ENCODE assay signal across 24 cellular contexts in the genomic region with DNA sequence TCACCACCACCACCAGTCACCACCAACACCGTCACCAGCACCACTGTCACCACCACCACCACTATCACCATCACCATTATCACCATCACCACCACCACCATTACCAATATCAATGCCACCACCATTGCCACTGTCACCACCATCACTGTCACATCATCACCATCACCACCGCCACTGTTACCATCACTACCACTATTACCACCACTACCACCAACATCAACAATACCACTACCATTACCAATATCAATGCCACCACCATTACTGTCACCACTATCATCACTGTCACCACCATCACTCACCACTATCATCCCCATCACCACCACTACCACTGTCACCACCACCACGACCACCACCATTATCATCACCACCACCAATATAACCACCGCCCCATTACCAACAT. TPM values are rescaled to one million over a fixed set of nuclear protein-coding genes. Genes with fewer than 3 reads are reported as not detected.
DNase-seq lines count a peak whose midpoint lies in the region; ATAC-seq and TF ChIP-seq lines count a peak whose summit lies in the region.
"Had no signal": no experiment of that assay in that cellular context is flagged by ENCODE, and none has a peak within 500 bp of the region (broad histone marks: within the 10 kb centered on the region; RNA-seq: fewer than 3 reads in every experiment).

No MANE protein-coding gene starts in this region.

- POLR2A ChIA-PET in activated naive CD8-positive, alpha-beta T cell treated with anti-CD3 and anti-CD28 coated beads, Interleukin-2, amount 10 ng/mL, durations not matched to agents 7 days and 5 days (lab: Charles Lee): no interaction called here
- POLR2A ChIA-PET in HEK293 (lab: Yijun Ruan, JAX): no interaction called here

- H3K9me3 ChIP-seq in HEK293 (ENCODE audit: control insufficient read depth, insufficient read depth, low read depth, low read length): no peaks in the 10 kb centered on the region
- H3K9me3 ChIP-seq: BLaER1, Caco-2 had no signal

- peaks cover 10% of the 10 kb centered on the region for H3K27me3 Mint-ChIP-seq in activated naive CD8-positive, alpha-beta T cell treated with anti-CD3 and anti-CD28 coated beads, Interleukin-2, amount 10 ng/mL, durations not matched to agents 7 days and 5 days
- peaks cover 2% of the 10 kb centered on the region for H3K27me3 Mint-ChIP-seq in activated naive CD8-positive, alpha-beta T cell treated with anti-CD3 and anti-CD28 coated beads, Interleukin-2, amount 50 U/mL, for 24 hours
- H3K27me3 Mint-ChIP-seq in immature natural killer cell (ENCODE audit: low read depth in 3 of 3): peaks cover 2 to 5% (median 3%) of the 10 kb centered on the region in 3 donors

- CTCF ChIA-PET in HEK293 (lab: Yijun Ruan, JAX): interaction anchor here (0.7 to 3.1 kb wide), 3 partner anchors 10 to 135 kb away, joined by 3 to 80 read pairs (median 9); no protein-coding TSS in a partner anchor

- no peak overlapping the region for H3K27ac ChIP-seq in HEK293 (ENCODE audit: extremely low read depth, low read depth, low read length)
- H3K27ac ChIP-seq: BLaER1, PC-9, SK-N-MC had no signal

- H3K36me3 ChIP-seq in HEK293 (ENCODE audit: control insufficient read depth in 2 of 2, insufficient read depth in 1 of 2, low read length in 2 of 2): no peaks in the 10 kb centered on the region
- H3K36me3 ChIP-seq: BLaER1 had no signal

- no peak for ATAC-seq in activated naive CD8-positive, alpha-beta T cell treated with anti-CD3 and anti-CD28 coated beads, Interleukin-2, amount 10 ng/mL, durations not matched to agents 7 days and 5 days (ENCODE audit: low read depth)
- no peak for ATAC-seq in activated naive CD8-positive, alpha-beta T cell treated with anti-CD3 and anti-CD28 coated beads, Interleukin-2, amount 50 U/mL, for 24 hours
- ATAC-seq in stimulated activated effector memory CD8-positive, alpha-beta T cell treated with anti-CD3 and anti-CD28 coated beads, Interleukin-12 subunit alpha, Interleukin-12 subunit beta, amount 100 ng/mL, for 72 hours: no peak

- H3K9me3 Mint-ChIP-seq in activated naive CD8-positive, alpha-beta T cell treated with anti-CD3 and anti-CD28 coated beads, Interleukin-2, amount 10 ng/mL, durations not matched to agents 7 days and 5 days: no peaks in the 10 kb centered on the region
- H3K9me3 Mint-ChIP-seq in activated naive CD8-positive, alpha-beta T cell treated with anti-CD3 and anti-CD28 coated beads, Interleukin-2, amount 50 U/mL, for 24 hours: no peaks in the 10 kb centered on the region
- no peaks in the 10 kb centered on the region for H3K9me3 Mint-ChIP-seq in immature natural killer cell
- H3K9me3 Mint-ChIP-seq in stimulated activated effector memory CD8-positive, alpha-beta T cell treated with anti-CD3 and anti-CD28 coated beads, Interleukin-12 subunit alpha, Interleukin-12 subunit beta, amount 100 ng/mL, for 72 hours: no peaks in the 10 kb centered on the region
- H3K9me3 Mint-ChIP-seq: CD4-positive, alpha-beta memory T cell had no signal

- peak overlapping the region; percentile 45 for H3K27ac Mint-ChIP-seq in activated naive CD8-positive, alpha-beta T cell treated with anti-CD3 and anti-CD28 coated beads, Interleukin-2, amount 10 ng/mL, durations not matched to agents 7 days and 5 days
- no peak overlapping the region for H3K27ac Mint-ChIP-seq in activated naive CD8-positive, alpha-beta T cell treated with anti-CD3 and anti-CD28 coated beads, Interleukin-2, amount 50 U/mL, for 24 hours
- H3K27ac Mint-ChIP-seq in immature natural killer cell: peak overlapping the region in 4 of 6 donors; percentile 6 to 65 (median 30)
- H3K27ac Mint-ChIP-seq in stimulated activated effector memory CD8-positive, alpha-beta T cell treated with anti-CD3 and anti-CD28 coated beads, Interleukin-12 subunit alpha, Interleukin-12 subunit beta, amount 100 ng/mL, for 72 hours: peak overlapping the region; percentile 18
- H3K27ac Mint-ChIP-seq: H9 had no signal

- DNase-seq in activated naive CD8-positive, alpha-beta T cell treated with anti-CD3 and anti-CD28 coated beads, Interleukin-2, amount 10 ng/mL, durations not matched to agents 7 days and 5 days: no peak
- no peak for DNase-seq in activated naive CD8-positive, alpha-beta T cell treated with anti-CD3 and anti-CD28 coated beads, Interleukin-2, amount 50 U/mL, for 24 hours
- DNase-seq in immature natural killer cell (no peak), 8988T (no peak), T-helper 2 cell (no peak)
- no peak for DNase-seq in stimulated activated effector memory CD8-positive, alpha-beta T cell treated with anti-CD3 and anti-CD28 coated beads, Interleukin-12 subunit alpha, Interleukin-12 subunit beta, amount 100 ng/mL, for 72 hours (ENCODE audit: low spot score in 2 of 2)
- DNase-seq: Caco-2; CD4-positive, alpha-beta memory T cell; DMS 273 treated with DMSO at 0.1 percent for 48 hours; DMS79 treated with DMSO at 0.1 percent for 48 hours; H9; KG1; NCI-H1092; NCI-H1436 treated with DMSO at 0.1 percent for 48 hours; NCI-H2029; NCI-H2227 treated with DMSO at 0.1 percent for 48 hours; NCI-H510A; NCI-H748 treated with DMSO at 0.1 percent for 48 hours; PC-9; RPMI8226; SHP77 had no signal

- no peaks in the 10 kb centered on the region for H3K4me1 ChIP-seq in HEK293 (ENCODE audit: control insufficient read depth, insufficient read depth, low read length)

- no peak overlapping the region for H3K4me3 Mint-ChIP-seq in activated naive CD8-positive, alpha-beta T cell treated with anti-CD3 and anti-CD28 coated beads, Interleukin-2, amount 10 ng/mL, durations not matched to agents 7 days and 5 days
- no peak overlapping the region for H3K4me3 Mint-ChIP-seq in activated naive CD8-positive, alpha-beta T cell treated with anti-CD3 and anti-CD28 coated beads, Interleukin-2, amount 50 U/mL, for 24 hours
- no peak overlapping the region for H3K4me3 Mint-ChIP-seq in immature natural killer cell
- H3K4me3 Mint-ChIP-seq in stimulated activated effector memory CD8-positive, alpha-beta T cell treated with anti-CD3 and anti-CD28 coated beads, Interleukin-12 subunit alpha, Interleukin-12 subunit beta, amount 100 ng/mL, for 72 hours: no peak overlapping the region
- H3K4me3 Mint-ChIP-seq: CD4-positive, alpha-beta memory T cell; H9 had no signal

- H3K4me1 Mint-ChIP-seq in activated naive CD8-positive, alpha-beta T cell treated with anti-CD3 and anti-CD28 coated beads, Interleukin-2, amount 10 ng/mL, durations not matched to agents 7 days and 5 days: peaks cover 16% of the 10 kb centered on the region
- H3K4me1 Mint-ChIP-seq in activated naive CD8-positive, alpha-beta T cell treated with anti-CD3 and anti-CD28 coated beads, Interleukin-2, amount 50 U/mL, for 24 hours: peaks cover 16% of the 10 kb centered on the region
- peaks cover 21 to 25% of the 10 kb centered on the region in 2 donors for H3K4me1 Mint-ChIP-seq in immature natural killer cell
- peaks cover 36% of the 10 kb centered on the region for H3K4me1 Mint-ChIP-seq in stimulated activated effector memory CD8-positive, alpha-beta T cell treated with anti-CD3 and anti-CD28 coated beads, Interleukin-12 subunit alpha, Interleukin-12 subunit beta, amount 100 ng/mL, for 72 hours

- H3K36me3 Mint-ChIP-seq in activated naive CD8-positive, alpha-beta T cell treated with anti-CD3 and anti-CD28 coated beads, Interleukin-2, amount 10 ng/mL, durations not matched to agents 7 days and 5 days: no peaks in the 10 kb centered on the region
- H3K36me3 Mint-ChIP-seq in activated naive CD8-positive, alpha-beta T cell treated with anti-CD3 and anti-CD28 coated beads, Interleukin-2, amount 50 U/mL, for 24 hours (ENCODE audit: low read depth): no peaks in the 10 kb centered on the region
- no peaks in the 10 kb centered on the region for H3K36me3 Mint-ChIP-seq in immature natural killer cell
- H3K36me3 Mint-ChIP-seq in stimulated activated effector memory CD8-positive, alpha-beta T cell treated with anti-CD3 and anti-CD28 coated beads, Interleukin-12 subunit alpha, Interleukin-12 subunit beta, amount 100 ng/mL, for 72 hours: peaks cover 7% of the 10 kb centered on the region
- H3K36me3 Mint-ChIP-seq: CD4-positive, alpha-beta memory T cell had no signal

- H3K4me3 ChIP-seq in HEK293 (ENCODE audit: low read depth, low read length): no peak overlapping the region
- H3K4me3 ChIP-seq: BLaER1, PC-9, SK-N-MC had no signal

- TF ChIP-seq CTCF in HEK293 (tag by site-specific recombination; IDR thresholded peaks at IDR 0.05): no peak

TF ChIP-seq in HEK293, 187 proteins besides CTCF, POLR2A, EP300 and RAD21 (continues in another document):
- TF ChIP-seq GFI1B (tag by site-specific recombination; IDR thresholded peaks at IDR 0.05): no peak
- TF ChIP-seq ZNF473 (tag by site-specific recombination; IDR thresholded peaks at IDR 0.05): peak; percentile 42; the same call in 1 of the 2 replicates
- no peak for TF ChIP-seq ZNF660 (tag by site-specific recombination; IDR thresholded peaks at IDR 0.05)
- TF ChIP-seq ZNF366 (tag by site-specific recombination; conservative IDR thresholded peaks at IDR 0.05): no peak
- TF ChIP-seq ZNF274 (IDR thresholded peaks at IDR 0.05; ENCODE audit: low read length): no peak
- TF ChIP-seq ZNF274 (tag by site-specific recombination; IDR thresholded peaks at IDR 0.05; ENCODE audit: borderline replicate concordance): 0 out of 2 replicates have a peak, but pooled peaks have one; percentile 42
- TF ChIP-seq YY2 (tag by site-specific recombination; IDR thresholded peaks at IDR 0.05): peak; percentile 58
- peak; percentile 54 for TF ChIP-seq ZBTB48 (tag by site-specific recombination; IDR thresholded peaks at IDR 0.05)
- TF ChIP-seq, protein P1, sequence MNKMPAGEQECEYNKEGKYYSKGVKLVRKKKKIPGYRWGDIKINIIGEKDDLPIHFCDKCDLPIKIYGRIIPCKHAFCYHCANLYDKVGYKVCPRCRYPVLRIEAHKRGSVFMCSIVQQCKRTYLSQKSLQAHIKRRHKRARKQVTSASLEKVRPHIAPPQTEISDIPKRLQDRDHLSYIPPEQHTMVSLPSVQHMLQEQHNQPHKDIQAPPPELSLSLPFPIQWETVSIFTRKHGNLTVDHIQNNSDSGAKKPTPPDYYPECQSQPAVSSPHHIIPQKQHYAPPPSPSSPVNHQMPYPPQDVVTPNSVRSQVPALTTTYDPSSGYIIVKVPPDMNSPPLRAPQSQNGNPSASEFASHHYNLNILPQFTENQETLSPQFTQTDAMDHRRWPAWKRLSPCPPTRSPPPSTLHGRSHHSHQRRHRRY (tag by site-specific recombination; IDR thresholded peaks at IDR 0.05): peak; percentile 23; the same call in 1 of the 2 replicates
- TF ChIP-seq ZNF426 (tag by site-specific recombination; IDR thresholded peaks at IDR 0.05): no peak

RNA-seq across cellular contexts. Expression of a gene that starts 14.0 kb away (rescaled TPM):
- total RNA-seq in activated naive CD8-positive, alpha-beta T cell treated with anti-CD3 and anti-CD28 coated beads, Interleukin-2, amount 10 ng/mL, durations not matched to agents 7 days and 5 days: not detected
- not detected for polyA plus RNA-seq in immature natural killer cell
- total RNA-seq: CD4-positive, alpha-beta memory T cell had no signal
- polyA plus RNA-seq: CD4-positive, alpha-beta memory T cell had no signal

RNA-seq across cellular contexts. Expression of a gene that starts 18.1 kb away (rescaled TPM):
- 10 to 100 TPM; 23.5 to 24.5 TPM for total RNA-seq in activated naive CD8-positive, alpha-beta T cell treated with anti-CD3 and anti-CD28 coated beads, Interleukin-2, amount 10 ng/mL, durations not matched to agents 7 days and 5 days
- polyA plus RNA-seq in immature natural killer cell: 10 to 100 TPM; 27.8 to 37.1 (median 33.9) TPM

RNA-seq across cellular contexts. Expression of a gene that starts 41.8 kb away (rescaled TPM):
- total RNA-seq in activated naive CD8-positive, alpha-beta T cell treated with anti-CD3 and anti-CD28 coated beads, Interleukin-2, amount 10 ng/mL, durations not matched to agents 7 days and 5 days: 100 to 1,000 TPM; 138 to 157 TPM
- 1,000 to 10,000 TPM in 1 of 3 donors, 100 to 1,000 TPM in 2; 742 to 1,051 (median 942) TPM for polyA plus RNA-seq in immature natural killer cell
